8 cellular contexts compared by ENCODE assay signal in genomic region chr18:8608795-8609673, GRCh38. TPM values are rescaled to one million over a fixed set of nuclear protein-coding genes. Genes with fewer than 3 reads are reported as not detected.
DNase-seq lines count a peak whose midpoint lies in the region; ATAC-seq and TF ChIP-seq lines count a peak whose summit lies in the region.

RAB12 (plus strand) TSS chr18:8609437; CDS start chr18:8609440, 3 bp downstream.

- no peaks in the 10 kb centered on the region for H3K36me3 ChIP-seq in left lung

- H3K27me3 ChIP-seq in left lung = peaks cover 0 to 15% of the 10 kb centered on the region in 2 donors

- no peaks in the 10 kb centered on the region for H3K9me3 ChIP-seq in left lung

- peaks cover 18% of the 10 kb centered on the region for H3K36me3 Mint-ChIP-seq in activated CD4-positive, alpha-beta T cell treated with anti-CD3 and anti-CD28 coated beads, Interleukin-2, amount 10 ng/mL, durations not matched to agents 24 days and 14 days (ENCODE audit: low read depth)

- peak within 1 kb of the TSS; percentile 92 for H3K27ac Mint-ChIP-seq in activated CD4-positive, alpha-beta T cell treated with anti-CD3 and anti-CD28 coated beads, Interleukin-2, amount 10 ng/mL, durations not matched to agents 24 days and 14 days

- H3K4me3 Mint-ChIP-seq in activated CD4-positive, alpha-beta T cell treated with anti-CD3 and anti-CD28 coated beads, Interleukin-2, amount 10 ng/mL, durations not matched to agents 24 days and 14 days = peak within 1 kb of the TSS; percentile 93

- ATAC-seq in GM19035 (IDR thresholded peaks at IDR 0.05; ENCODE audit: unreplicated experiment) (peak; percentile 57), HG03432 (IDR thresholded peaks at IDR 0.05; ENCODE audit: unreplicated experiment) (peak; percentile 73), left lung (peak; percentile 96)

- TF ChIP-seq CTCF in left lung (IDR thresholded peaks at IDR 0.05) = peak; percentile 61 to 74

- H3K4me3 ChIP-seq in left lung = peak within 1 kb of the TSS; percentile 71 to 96

- H3K4me1 Mint-ChIP-seq in activated CD4-positive, alpha-beta T cell treated with anti-CD3 and anti-CD28 coated beads, Interleukin-2, amount 10 ng/mL, durations not matched to agents 24 days and 14 days = peaks cover 43% of the 10 kb centered on the region

- peak within 1 kb of the TSS; percentile 69 to 73 for H3K27ac ChIP-seq in left lung

- intact Hi-C loops in activated CD4-positive, alpha-beta T cell treated with anti-CD3 and anti-CD28 coated beads, Interleukin-2, amount 10 ng/mL, durations not matched to agents 24 days and 14 days (cut with micrococcal nuclease) = loop anchor here (1.0 to 5.0 kb wide), 3 partner anchors 14 to 1303 kb away; partner anchors contain the start of genes MTCL1 and VAPA
- intact Hi-C loops in left lung (cut with DNase I) = no loop called here

- peaks cover 10 to 42% of the 10 kb centered on the region in 2 donors for H3K4me1 ChIP-seq in left lung

- H3K27me3 Mint-ChIP-seq in activated CD4-positive, alpha-beta T cell treated with anti-CD3 and anti-CD28 coated beads, Interleukin-2, amount 10 ng/mL, durations not matched to agents 24 days and 14 days = peaks cover 17% of the 10 kb centered on the region

- DNase-seq in AG08395 (ENCODE audit: low spot score) (peak; percentile 93), NCI-H524 (lab: John Stamatoyannopoulos, UW) (peak; percentile 14 to 75), cortex of kidney (lab: John Stamatoyannopoulos, UW) (peak; percentile 55), left lung (peak; percentile 91 to 98)
- peak; percentile 96 for DNase-seq in activated CD4-positive, alpha-beta T cell treated with anti-CD3 and anti-CD28 coated beads, Interleukin-2, amount 10 ng/mL, durations not matched to agents 24 days and 14 days
- DNase-seq in stimulated activated CD4-positive, alpha-beta T cell treated with anti-CD3 and anti-CD28 coated beads, Interleukin-2, amount 100 ng/mL, for 4 hours (ENCODE audit: low read depth) = peak; percentile 80

- no peaks in the 10 kb centered on the region for H3K9me3 Mint-ChIP-seq in activated CD4-positive, alpha-beta T cell treated with anti-CD3 and anti-CD28 coated beads, Interleukin-2, amount 10 ng/mL, durations not matched to agents 24 days and 14 days

RNA-seq across cellular contexts. Expression of gene RAB12, which starts in this region (rescaled TPM):
- 19.2 and 20.2 TPM in 2 replicates for total RNA-seq in activated CD4-positive, alpha-beta T cell treated with anti-CD3 and anti-CD28 coated beads, Interleukin-2, amount 10 ng/mL, durations not matched to agents 24 days and 14 days
- 10 to 100 TPM; 41.4 to 45.4 TPM for total RNA-seq in left lung

Comparison
In these comparisons a context has a peak if more than half of its experiments do, and no peak if none do; other contexts are left out.
1. Peak in every context shown above with its lines: DNase-seq, ATAC-seq, H3K4me3 ChIP-seq and H3K27ac ChIP-seq.
2. DNase-seq: peak in every context shown above with its lines; median percentile 96 in activated CD4-positive, alpha-beta T cell treated with anti-CD3 and anti-CD28 coated beads, Interleukin-2, amount 10 ng/mL, durations not matched to agents 24 days and 14 days; 94 in left lung; 93 in AG08395; 80 in stimulated activated CD4-positive, alpha-beta T cell treated with anti-CD3 and anti-CD28 coated beads, Interleukin-2, amount 100 ng/mL, for 4 hours; 55 in cortex of kidney; 44 in NCI-H524.